Comparison of ENCODE assay signal across 7 cellular contexts in genomic region chr10:76488602-76489001, GRCh38.
"Had no signal": no experiment of that assay in that cellular context is flagged by ENCODE, and none has a peak within 500 bp of the region (broad histone marks: within the 10 kb centered on the region; RNA-seq: fewer than 3 reads in every experiment).

No MANE protein-coding gene starts in this region.

- H3K27me3 Mint-ChIP-seq: IgD-negative memory B cell had no signal

- FAIRE-seq: HepG2, HTR-8/SVneo had no signal

- ATAC-seq: HepG2 had no signal

- H3K36me3 Mint-ChIP-seq: IgD-negative memory B cell had no signal

- H3K4me3 Mint-ChIP-seq: IgD-negative memory B cell had no signal

- DNase-seq: IMR-90, KBM-7, KG1 had no signal

- H3K27ac Mint-ChIP-seq: IgD-negative memory B cell had no signal

- H3K4me1 Mint-ChIP-seq: IgD-negative memory B cell had no signal

- H3K27ac ChIP-seq: HL-60 had no signal
